12 cellular contexts compared by ENCODE assay signal in the genomic region with DNA sequence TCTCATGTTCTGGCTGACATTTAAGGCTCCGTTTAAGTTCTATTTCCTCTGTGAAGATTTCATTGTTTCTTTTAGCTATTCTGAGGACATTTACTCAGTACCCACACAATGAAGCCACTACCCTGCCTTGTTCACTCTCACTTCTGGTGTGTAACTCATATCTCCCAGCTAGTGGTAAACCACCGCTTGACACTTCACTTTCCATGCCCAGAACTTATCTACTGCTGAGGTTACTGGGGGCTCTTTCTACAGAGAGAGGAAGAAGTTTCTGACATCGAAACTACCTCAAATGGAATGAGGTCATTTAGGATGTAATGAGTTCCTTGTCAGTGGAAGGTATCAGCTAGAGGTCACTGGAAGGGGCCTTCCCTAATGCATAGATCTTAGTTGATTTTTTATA.
DNase-seq lines count a peak whose midpoint lies in the region; ATAC-seq and TF ChIP-seq lines count a peak whose summit lies in the region.
"Had no signal": no experiment of that assay in that cellular context is flagged by ENCODE, and none has a peak within 500 bp of the region (broad histone marks: within the 10 kb centered on the region; RNA-seq: fewer than 3 reads in every experiment).

No MANE protein-coding gene starts in this region.

- H3K4me1 ChIP-seq in left lung, result no peaks in the 10 kb centered on the region
- H3K4me1 ChIP-seq: BLaER1 treated with 17β-estradiol and CSF1 and Interleukin-3, amounts not matched to agents 10 nM and 100 nM; body of pancreas; right atrium auricular region had no signal

- ATAC-seq in activated CD8-positive, alpha-beta memory T cell treated with anti-CD3 and anti-CD28 coated beads, Interleukin-2, amount 10 ng/mL, durations not matched to agents 7 days and 5 days, result peak; percentile 63
- ATAC-seq in HG02642 (IDR thresholded peaks at IDR 0.05; ENCODE audit: poor library complexity, unreplicated experiment) (peak; percentile 98), left lung (no peak)
- ATAC-seq in CD4-positive, alpha-beta T cell (ENCODE audit: poor library complexity), result no peak
- ATAC-seq: body of pancreas had no signal

- POLR2A ChIA-PET in CD4-positive, alpha-beta T cell (lab: Charles Lee), result no interaction called here

- H3K4me3 Mint-ChIP-seq in activated CD8-positive, alpha-beta memory T cell treated with anti-CD3 and anti-CD28 coated beads, Interleukin-2, amount 10 ng/mL, durations not matched to agents 7 days and 5 days, result no peak overlapping the region
- H3K4me3 Mint-ChIP-seq in CD4-positive, alpha-beta T cell, result no peak overlapping the region
- H3K4me3 Mint-ChIP-seq in chondrocyte (ENCODE audit: unreplicated experiment), result no peak overlapping the region

- H3K9me3 ChIP-seq in left lung, result no peaks in the 10 kb centered on the region
- no peaks in the 10 kb centered on the region for H3K9me3 ChIP-seq in CD4-positive, alpha-beta T cell (ENCODE audit: control insufficient read depth, low read length)
- H3K9me3 ChIP-seq: body of pancreas, right atrium auricular region had no signal

- no peaks in the 10 kb centered on the region for H3K27me3 ChIP-seq in left lung
- H3K27me3 ChIP-seq in CD4-positive, alpha-beta T cell (ENCODE audit: control insufficient read depth, insufficient read depth, low read length), result no peaks in the 10 kb centered on the region
- H3K27me3 ChIP-seq: BLaER1 treated with 17β-estradiol and CSF1 and Interleukin-3, amounts not matched to agents 10 nM and 100 nM; body of pancreas; right atrium auricular region had no signal

- peaks cover 8% of the 10 kb centered on the region for H3K36me3 Mint-ChIP-seq in activated CD8-positive, alpha-beta memory T cell treated with anti-CD3 and anti-CD28 coated beads, Interleukin-2, amount 10 ng/mL, durations not matched to agents 7 days and 5 days
- H3K36me3 Mint-ChIP-seq in CD4-positive, alpha-beta T cell (ENCODE audit: low read depth), result no peaks in the 10 kb centered on the region
- no peaks in the 10 kb centered on the region for H3K36me3 Mint-ChIP-seq in chondrocyte (ENCODE audit: low read depth)

- DNase-seq in activated CD8-positive, alpha-beta memory T cell treated with anti-CD3 and anti-CD28 coated beads, Interleukin-2, amount 10 ng/mL, durations not matched to agents 7 days and 5 days, result peak; percentile 69
- no peak for DNase-seq in activated CD8-positive, alpha-beta memory T cell treated with anti-CD3 and anti-CD28 coated beads, Interleukin-2, amount 50 U/mL, for 4 hours
- DNase-seq in MV-4-11 (lab: John Stamatoyannopoulos, UW) (peak; percentile 99), left lung (no peak), chondrocyte (ENCODE audit: low spot score) (no peak)
- DNase-seq in stimulated activated CD8-positive, alpha-beta memory T cell treated with anti-CD3 and anti-CD28 coated beads, Interleukin-7, amount 100 ng/mL, for 48 hours (ENCODE audit: extremely low read depth in 1 of 2, low read depth in 1 of 2), result peak; percentile 31 to 55
- no peak for DNase-seq in CD4-positive, alpha-beta T cell
- DNase-seq: body of pancreas, SHP77 treated with DMSO at 0.1 percent for 48 hours had no signal

- H3K27ac ChIP-seq in left lung, result no peak overlapping the region
- no peak overlapping the region for H3K27ac ChIP-seq in CD4-positive, alpha-beta T cell (ENCODE audit: low read depth, low read length)
- H3K27ac ChIP-seq: BLaER1 treated with 17β-estradiol and CSF1 and Interleukin-3, amounts not matched to agents 10 nM and 100 nM; body of pancreas; right atrium auricular region had no signal

- CTCF ChIA-PET in activated CD8-positive, alpha-beta memory T cell treated with anti-CD3 and anti-CD28 coated beads, Interleukin-2, amount 10 ng/mL, durations not matched to agents 7 days and 5 days (lab: Charles Lee), result no interaction called here
- CTCF ChIA-PET in CD4-positive, alpha-beta T cell (lab: Charles Lee), result no interaction called here

- H3K27me3 Mint-ChIP-seq in activated CD8-positive, alpha-beta memory T cell treated with anti-CD3 and anti-CD28 coated beads, Interleukin-2, amount 10 ng/mL, durations not matched to agents 7 days and 5 days, result peaks cover 67% of the 10 kb centered on the region
- peaks cover 9% of the 10 kb centered on the region for H3K27me3 Mint-ChIP-seq in CD4-positive, alpha-beta T cell
- H3K27me3 Mint-ChIP-seq in chondrocyte (ENCODE audit: low read depth), result peaks cover 8% of the 10 kb centered on the region

- no peak overlapping the region for H3K4me3 ChIP-seq in left lung
- H3K4me3 ChIP-seq: BLaER1 treated with 17β-estradiol and CSF1 and Interleukin-3, amounts not matched to agents 10 nM and 100 nM; body of pancreas; right atrium auricular region had no signal

- peaks cover 5% of the 10 kb centered on the region for H3K9me3 Mint-ChIP-seq in activated CD8-positive, alpha-beta memory T cell treated with anti-CD3 and anti-CD28 coated beads, Interleukin-2, amount 10 ng/mL, durations not matched to agents 7 days and 5 days (ENCODE audit: low read depth)
- H3K9me3 Mint-ChIP-seq in CD4-positive, alpha-beta T cell, result no peaks in the 10 kb centered on the region
- no peaks in the 10 kb centered on the region for H3K9me3 Mint-ChIP-seq in chondrocyte (ENCODE audit: low read depth)

- no peak for TF ChIP-seq CTCF in left lung (IDR thresholded peaks at IDR 0.05)
- no peak for TF ChIP-seq CTCF in CD4-positive, alpha-beta T cell (IDR thresholded peaks at IDR 0.05)
- no peak for TF ChIP-seq CTCF in chondrocyte (IDR thresholded peaks at IDR 0.05)

- H3K27ac Mint-ChIP-seq in activated CD8-positive, alpha-beta memory T cell treated with anti-CD3 and anti-CD28 coated beads, Interleukin-2, amount 10 ng/mL, durations not matched to agents 7 days and 5 days, result peak overlapping the region; percentile 32
- no peak overlapping the region for H3K27ac Mint-ChIP-seq in CD4-positive, alpha-beta T cell
- no peak overlapping the region for H3K27ac Mint-ChIP-seq in chondrocyte (ENCODE audit: unreplicated experiment)

- H3K36me3 ChIP-seq in left lung, result no peaks in the 10 kb centered on the region
- H3K36me3 ChIP-seq: BLaER1 treated with 17β-estradiol and CSF1 and Interleukin-3, amounts not matched to agents 10 nM and 100 nM; right atrium auricular region had no signal

- H3K4me1 Mint-ChIP-seq in activated CD8-positive, alpha-beta memory T cell treated with anti-CD3 and anti-CD28 coated beads, Interleukin-2, amount 10 ng/mL, durations not matched to agents 7 days and 5 days, result peaks cover 16% of the 10 kb centered on the region
- no peaks in the 10 kb centered on the region for H3K4me1 Mint-ChIP-seq in CD4-positive, alpha-beta T cell (ENCODE audit: low read depth)
- H3K4me1 Mint-ChIP-seq in chondrocyte (ENCODE audit: low read depth), result no peaks in the 10 kb centered on the region

- intact Hi-C loops in left lung (cut with DNase I), result no loop called here
- intact Hi-C loops in CD4-positive, alpha-beta T cell (cut with DNase I, micrococcal nuclease), result no loop called here

Comparison
In these comparisons a context has a peak if more than half of its experiments do, and no peak if none do; other contexts are left out.
1. DNase-seq: peak in activated CD8-positive, alpha-beta memory T cell treated with anti-CD3 and anti-CD28 coated beads, Interleukin-2, amount 10 ng/mL, durations not matched to agents 7 days and 5 days (single experiment), MV-4-11 (single experiment) and stimulated activated CD8-positive, alpha-beta memory T cell treated with anti-CD3 and anti-CD28 coated beads, Interleukin-7, amount 100 ng/mL, for 48 hours (2 of 2); none in activated CD8-positive, alpha-beta memory T cell treated with anti-CD3 and anti-CD28 coated beads, Interleukin-2, amount 50 U/mL, for 4 hours (single experiment), left lung (0 of 2), CD4-positive, alpha-beta T cell (0 of 10) and chondrocyte (single experiment).
2. ATAC-seq: peak in activated CD8-positive, alpha-beta memory T cell treated with anti-CD3 and anti-CD28 coated beads, Interleukin-2, amount 10 ng/mL, durations not matched to agents 7 days and 5 days (single experiment) and HG02642 (single experiment); none in left lung (single experiment) and CD4-positive, alpha-beta T cell (single experiment).